In genomic region chr17:80426671-80427326, GRCh38 we compare ENCODE assay signal across 8 cellular contexts. TPM values are rescaled to one million over a fixed set of nuclear protein-coding genes. Genes with fewer than 3 reads are reported as not detected.
DNase-seq lines count a peak whose midpoint lies in the region; ATAC-seq and TF ChIP-seq lines count a peak whose summit lies in the region.

No MANE protein-coding gene starts in this region.

- no peaks in the 10 kb centered on the region for H3K9me3 ChIP-seq in lower lobe of right lung

- H3K36me3 ChIP-seq in lower lobe of right lung, result peaks cover 18% of the 10 kb centered on the region

- no peak overlapping the region for H3K27ac ChIP-seq in lower lobe of right lung

- peak; percentile 99 for TF ChIP-seq CTCF in lower lobe of right lung (IDR thresholded peaks at IDR 0.05)

- intact Hi-C loops in lower lobe of right lung (cut with DNase I), result loop anchor here (10.0 kb wide), 1 partner anchor 148 kb away; no protein-coding TSS in a partner anchor

- no peak overlapping the region for H3K4me3 ChIP-seq in lower lobe of right lung

- ATAC-seq in HG02981 (IDR thresholded peaks at IDR 0.05; ENCODE audit: unreplicated experiment) (peak; percentile 69), lower lobe of right lung (peak; percentile 87 to 91), GM21360 (IDR thresholded peaks at IDR 0.05; ENCODE audit: unreplicated experiment) (no peak)

- H3K27me3 ChIP-seq in lower lobe of right lung (ENCODE audit: low read depth), result no peaks in the 10 kb centered on the region

- DNase-seq in EL, result peak; percentile 60
- DNase-seq in NCI-H524 (lab: John Stamatoyannopoulos, UW), result peak; percentile 75 to 93
- DNase-seq in activated CD4-positive, alpha-beta T cell treated with anti-CD3 and anti-CD28 coated beads, Interleukin-2, amount 50 U/mL, for 4 hours, result peak; percentile 84 to 87
- DNase-seq in dermis microvascular lymphatic vessel endothelial cell (ENCODE audit: low read depth in 2 of 2), result peak; percentile 28 to 62
- DNase-seq in lower lobe of right lung, result peak; percentile 81
- DNase-seq in stimulated activated CD8-positive, alpha-beta memory T cell treated with anti-CD3 and anti-CD28 coated beads, Interleukin-12 subunit alpha, Interleukin-12 subunit beta, amount 100 ng/mL, for 4 hours (ENCODE audit: low read depth), result peak; percentile 70

- peaks cover 7% of the 10 kb centered on the region for H3K4me1 ChIP-seq in lower lobe of right lung

RNA-seq across cellular contexts. Expression of gene ENDOV, which starts 11.8 kb away (rescaled TPM):
- total RNA-seq in dermis microvascular lymphatic vessel endothelial cell (19.6 and 26.9 TPM in 2 replicates), lower lobe of right lung (23.4 TPM)

RNA-seq across cellular contexts. Expression of gene NPTX1, which starts 49.6 kb away (rescaled TPM):
- total RNA-seq in dermis microvascular lymphatic vessel endothelial cell, result under 0.01 and 0.13 TPM in 2 replicates
- 2.1 TPM for total RNA-seq in lower lobe of right lung
